ENCODE assay signal across 28 cellular contexts in genomic region chr2:38263293-38263692, GRCh38.
DNase-seq lines count a peak whose midpoint lies in the region; TF ChIP-seq lines count a peak whose summit lies in the region.
"Had no signal": no experiment of that assay in that cellular context is flagged by ENCODE, and none has a peak within 500 bp of the region (broad histone marks: within the 10 kb centered on the region; RNA-seq: fewer than 3 reads in every experiment).

No MANE protein-coding gene starts in this region.

- POLR2A ChIA-PET in HEK293 (lab: Yijun Ruan, JAX) = no interaction called here

- H3K36me3 ChIP-seq in HEK293 (ENCODE audit: control insufficient read depth in 2 of 2, insufficient read depth in 1 of 2, low read length in 2 of 2) = no peaks in the 10 kb centered on the region
- H3K36me3 ChIP-seq: SJSA1 had no signal

- H3K4me1 ChIP-seq in HEK293 (ENCODE audit: control insufficient read depth, insufficient read depth, low read length) = peaks cover 10% of the 10 kb centered on the region
- H3K4me1 ChIP-seq: Caco-2 had no signal

- DNase-seq in NCI-H2171 (lab: John Stamatoyannopoulos, UW) = peak; percentile 5
- no peak for DNase-seq in progenitor cell of endocrine pancreas (ENCODE audit: low spot score, unreplicated experiment)
- no peak for DNase-seq in NCI-H446 treated with DMSO at 0.1 percent for 48 hours (lab: John Stamatoyannopoulos, UW)
- DNase-seq in GM13977 (ENCODE audit: low spot score) = no peak
- DNase-seq in T-helper 2 cell treated with Interferon-gamma antibody and Interleukin-4, amounts not matched to agents 5 μg/mL and 100 μg/mL, for 36 hours (ENCODE audit: low spot score) = no peak
- DNase-seq: C1 segment of cervical spinal cord; Caco-2; CD8-positive, alpha-beta T cell; EL; GDM1; H9; HFFc6; NCI-H1092; NCI-H1417 treated with DMSO at 0.1 percent for 48 hours; NCI-H1694 treated with DMSO at 0.1 percent for 48 hours; NCI-H2081; NCI-H345; NCI-H748 treated with DMSO at 0.1 percent for 48 hours; NK-92 treated with Interleukin-12 subunit alpha and Interleukin-12 subunit beta, amount 100 ng/mL, for 24 hours; PC-9; Right ventricle myocardium superior; RPMI8226; T-helper 1 cell had no signal

- H3K9me3 Mint-ChIP-seq in brain (peaks cover 0 to 5% (median 2%) of the 10 kb centered on the region in 5 experiments), progenitor cell of endocrine pancreas (ENCODE audit: low read depth) (no peaks in the 10 kb centered on the region)
- H3K9me3 Mint-ChIP-seq in T-helper 2 cell treated with Interferon-gamma antibody and Interleukin-4, amounts not matched to agents 5 μg/mL and 100 μg/mL, for 36 hours = peaks cover 4% of the 10 kb centered on the region
- H3K9me3 Mint-ChIP-seq: CD8-positive, alpha-beta T cell; GM23338; H9; HFFc6 had no signal

- no peaks in the 10 kb centered on the region for H3K36me3 Mint-ChIP-seq in brain
- H3K36me3 Mint-ChIP-seq in progenitor cell of endocrine pancreas (ENCODE audit: insufficient read depth) = no peaks in the 10 kb centered on the region
- H3K36me3 Mint-ChIP-seq in T-helper 2 cell treated with Interferon-gamma antibody and Interleukin-4, amounts not matched to agents 5 μg/mL and 100 μg/mL, for 36 hours (ENCODE audit: low read depth) = no peaks in the 10 kb centered on the region
- H3K36me3 Mint-ChIP-seq: CD8-positive, alpha-beta T cell; IgD-negative memory B cell had no signal

- H3K4me3 Mint-ChIP-seq in brain (no peak overlapping the region), progenitor cell of endocrine pancreas (ENCODE audit: low read depth) (no peak overlapping the region)
- no peak overlapping the region for H3K4me3 Mint-ChIP-seq in T-helper 2 cell treated with Interferon-gamma antibody and Interleukin-4, amounts not matched to agents 5 μg/mL and 100 μg/mL, for 36 hours
- H3K4me3 Mint-ChIP-seq: CD8-positive, alpha-beta T cell; GM23338; H9; HFFc6; IgD-negative memory B cell had no signal

- H3K27ac ChIP-seq in HEK293 (ENCODE audit: extremely low read depth, low read depth, low read length) = no peak overlapping the region
- H3K27ac ChIP-seq: PC-9, SJSA1 had no signal

- no peak overlapping the region for H3K4me3 ChIP-seq in HEK293 (ENCODE audit: low read depth, low read length)
- H3K4me3 ChIP-seq: GM23338, PC-9, SJSA1 had no signal

- TF ChIP-seq CTCF in HEK293 (tag by site-specific recombination; IDR thresholded peaks at IDR 0.05) = no peak
- no peak for TF ChIP-seq CTCF in brain (conservative IDR thresholded peaks at IDR 0.05)
- no peak for TF ChIP-seq CTCF in progenitor cell of endocrine pancreas (IDR thresholded peaks at IDR 0.05; ENCODE audit: unreplicated experiment)
- TF ChIP-seq CTCF in GM13977 (IDR thresholded peaks at IDR 0.05; ENCODE audit: extremely low read depth, insufficient read depth, missing control alignments) = no peak

- H3K27ac Mint-ChIP-seq in brain = peak overlapping the region in 3 of 5 experiments; percentile 42 to 83 (median 50)
- peak overlapping the region; percentile 63 for H3K27ac Mint-ChIP-seq in progenitor cell of endocrine pancreas
- no peak overlapping the region for H3K27ac Mint-ChIP-seq in T-helper 2 cell treated with Interferon-gamma antibody and Interleukin-4, amounts not matched to agents 5 μg/mL and 100 μg/mL, for 36 hours
- H3K27ac Mint-ChIP-seq: CD8-positive, alpha-beta T cell; GM23338; H9; HFFc6; IgD-negative memory B cell had no signal

- CTCF ChIA-PET in HEK293 (lab: Yijun Ruan, JAX) = interaction anchor here (0.5 to 1.6 kb wide), 4 partner anchors 10 to 281 kb away, joined by 3 to 4 read pairs (median 3); no protein-coding TSS in a partner anchor

- in situ Hi-C loops in GM13977 (cut with MboI; ENCODE audit: low pct_unique_long_range_greater_than_20kb, low sequenced_read_pairs, unreplicated experiment) = loop anchor here (10.0 to 25.0 kb wide), 2 partner anchors 368 to 876 kb away; no protein-coding TSS in a partner anchor

- no peaks in the 10 kb centered on the region for H3K9me3 ChIP-seq in HEK293 (ENCODE audit: control insufficient read depth, insufficient read depth, low read depth, low read length)
- H3K9me3 ChIP-seq: Caco-2, SJSA1 had no signal

- H3K27me3 Mint-ChIP-seq in brain = peaks cover 3% of the 10 kb centered on the region
- peaks cover 12% of the 10 kb centered on the region for H3K27me3 Mint-ChIP-seq in progenitor cell of endocrine pancreas
- no peaks in the 10 kb centered on the region for H3K27me3 Mint-ChIP-seq in T-helper 2 cell treated with Interferon-gamma antibody and Interleukin-4, amounts not matched to agents 5 μg/mL and 100 μg/mL, for 36 hours (ENCODE audit: low read depth)

- peaks cover 24% of the 10 kb centered on the region for H3K4me1 Mint-ChIP-seq in brain
- H3K4me1 Mint-ChIP-seq in progenitor cell of endocrine pancreas (ENCODE audit: low read depth) = no peaks in the 10 kb centered on the region
- peaks cover 26% of the 10 kb centered on the region for H3K4me1 Mint-ChIP-seq in T-helper 2 cell treated with Interferon-gamma antibody and Interleukin-4, amounts not matched to agents 5 μg/mL and 100 μg/mL, for 36 hours (ENCODE audit: low read depth)

TF ChIP-seq in HEK293, 187 proteins besides CTCF, POLR2A, EP300 and RAD21:
- TF ChIP-seq SALL2 (tag by site-specific recombination; IDR thresholded peaks at IDR 0.05; ENCODE audit: borderline replicate concordance) = no peak
- no peak for TF ChIP-seq MZF1 (tag by site-specific recombination; IDR thresholded peaks at IDR 0.05; ENCODE audit: borderline replicate concordance)
- no peak for TF ChIP-seq ZNF626 (tag by site-specific recombination; IDR thresholded peaks at IDR 0.05)
- TF ChIP-seq ZNF658 (tag by site-specific recombination; IDR thresholded peaks at IDR 0.05) = no peak
- TF ChIP-seq ZNF48 (tag by site-specific recombination; IDR thresholded peaks at IDR 0.05) = no peak
- peak; percentile 58 for TF ChIP-seq ZFHX2 (tag by site-specific recombination; conservative IDR thresholded peaks at IDR 0.05)
- 0 out of 2 replicates have a peak, but pooled peaks have one; percentile 17 for TF ChIP-seq EGR2 (tag by site-specific recombination; IDR thresholded peaks at IDR 0.05; ENCODE audit: low read depth)
- no peak for TF ChIP-seq SP2 (tag by site-specific recombination; IDR thresholded peaks at IDR 0.05)
- no peak for TF ChIP-seq ZNF202 (tag by site-specific recombination; IDR thresholded peaks at IDR 0.05; ENCODE audit: borderline replicate concordance)
- TF ChIP-seq, protein P1, sequence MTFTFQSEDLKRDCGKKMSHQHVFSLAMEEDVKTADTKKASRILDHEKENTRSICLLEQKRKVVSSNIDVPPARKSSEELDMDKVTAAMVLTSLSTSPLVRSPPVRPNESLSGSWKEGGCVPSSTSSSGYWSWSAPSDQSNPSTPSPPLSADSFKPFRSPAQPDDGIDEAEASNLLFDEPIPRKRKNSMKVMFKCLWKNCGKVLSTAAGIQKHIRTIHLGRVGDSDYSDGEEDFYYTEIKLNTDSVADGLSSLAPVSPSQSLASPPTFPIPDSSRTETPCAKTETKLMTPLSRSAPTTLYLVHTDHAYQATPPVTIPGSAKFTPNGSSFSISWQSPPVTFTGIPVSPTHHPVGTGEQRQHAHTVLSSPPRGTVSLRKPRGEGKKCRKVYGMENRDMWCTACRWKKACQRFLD (tag by site-specific recombination; IDR thresholded peaks at IDR 0.05) = no peak
- no peak for TF ChIP-seq ZFP69B (tag by site-specific recombination; IDR thresholded peaks at IDR 0.05)
